12 cellular contexts compared by ENCODE assay signal in the genomic region with DNA sequence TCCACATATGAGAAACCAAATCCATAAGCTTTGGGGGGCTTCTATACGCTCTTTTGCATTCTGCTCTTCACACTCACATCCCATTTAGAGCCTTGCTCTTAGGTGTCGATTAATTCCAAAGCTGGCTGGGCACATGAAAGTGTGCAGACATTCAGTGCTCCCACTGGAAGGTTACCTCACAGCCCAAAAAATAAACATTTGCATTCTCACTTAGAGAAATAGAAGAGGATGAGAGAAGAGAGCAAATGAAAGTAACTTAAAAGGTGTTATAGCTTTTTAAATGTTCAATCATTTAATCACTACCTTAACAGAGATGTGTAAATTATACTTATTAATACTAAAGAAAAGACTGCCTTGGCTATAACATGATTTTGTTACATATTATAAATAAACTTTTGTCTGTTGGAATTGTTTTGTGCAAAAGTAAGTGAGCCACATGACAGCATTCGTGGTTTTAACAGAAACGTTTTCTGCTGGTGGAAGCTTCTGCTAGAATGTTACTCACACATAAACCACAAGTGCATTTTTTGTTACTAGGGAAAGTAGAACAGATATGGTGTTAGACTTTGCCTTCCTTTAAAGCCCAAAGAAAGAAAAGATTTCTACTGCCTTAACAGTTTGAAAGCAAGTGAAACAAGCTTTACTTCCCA.
DNase-seq lines count a peak whose midpoint lies in the region; ATAC-seq, FAIRE-seq and TF ChIP-seq lines count a peak whose summit lies in the region.
"Had no signal": no experiment of that assay in that cellular context is flagged by ENCODE, and none has a peak within 500 bp of the region (broad histone marks: within the 10 kb centered on the region; RNA-seq: fewer than 3 reads in every experiment).

No MANE protein-coding gene starts in this region.

- no peak for FAIRE-seq in urothelium cell line (lab: Jason Lieb, UNC)

- TF ChIP-seq CTCF in brain microvascular endothelial cell (IDR thresholded peaks at IDR 0.05; ENCODE audit: low read depth, low read length, missing control alignments) (no peak), vagina (IDR thresholded peaks at IDR 0.05) (no peak)

- ATAC-seq in activated CD8-positive, alpha-beta memory T cell treated with anti-CD3 and anti-CD28 coated beads, Interleukin-2, amount 10 ng/mL, durations not matched to agents 7 days and 5 days, result peak; percentile 60
- no peak for ATAC-seq in HG02571 (IDR thresholded peaks at IDR 0.05; ENCODE audit: unreplicated experiment)
- ATAC-seq: stimulated activated naive CD8-positive, alpha-beta T cell treated with anti-CD3 and anti-CD28 coated beads, Interleukin-15, amount 100 ng/mL, for 72 hours had no signal

- H3K27me3 Mint-ChIP-seq in activated CD8-positive, alpha-beta memory T cell treated with anti-CD3 and anti-CD28 coated beads, Interleukin-2, amount 10 ng/mL, durations not matched to agents 7 days and 5 days, result peaks cover 20% of the 10 kb centered on the region

- H3K9me3 Mint-ChIP-seq in activated CD8-positive, alpha-beta memory T cell treated with anti-CD3 and anti-CD28 coated beads, Interleukin-2, amount 10 ng/mL, durations not matched to agents 7 days and 5 days (ENCODE audit: low read depth), result no peaks in the 10 kb centered on the region
- H3K9me3 Mint-ChIP-seq: activated CD4-positive, alpha-beta T cell treated with anti-CD3 and anti-CD28 coated beads, Interleukin-2, amount 10 ng/mL, durations not matched to agents 7 days and 5 days had no signal

- TF ChIP-seq POLR2A in vagina (IDR thresholded peaks at IDR 0.05), result no peak

- H3K27me3 ChIP-seq in brain microvascular endothelial cell (replicated peaks) (no peaks in the 10 kb centered on the region), vagina (no peaks in the 10 kb centered on the region)

- H3K4me1 ChIP-seq in vagina, result no peaks in the 10 kb centered on the region

- peaks cover 2% of the 10 kb centered on the region for H3K36me3 Mint-ChIP-seq in activated CD8-positive, alpha-beta memory T cell treated with anti-CD3 and anti-CD28 coated beads, Interleukin-2, amount 10 ng/mL, durations not matched to agents 7 days and 5 days

- H3K36me3 ChIP-seq in brain microvascular endothelial cell (replicated peaks) (no peaks in the 10 kb centered on the region), vagina (no peaks in the 10 kb centered on the region)

- H3K9me3 ChIP-seq in vagina, result no peaks in the 10 kb centered on the region

- H3K27ac ChIP-seq in brain microvascular endothelial cell (peak overlapping the region; percentile 31), vagina (no peak overlapping the region)

- DNase-seq in activated CD8-positive, alpha-beta memory T cell treated with anti-CD3 and anti-CD28 coated beads, Interleukin-2, amount 10 ng/mL, durations not matched to agents 7 days and 5 days, result no peak
- no peak for DNase-seq in activated CD8-positive, alpha-beta memory T cell treated with anti-CD3 and anti-CD28 coated beads, Interleukin-2, amount 50 U/mL, for 48 hours
- peak; percentile 91 for DNase-seq in Jurkat, Clone E6-1 (ENCODE audit: low read depth, low spot score)
- DNase-seq in brain microvascular endothelial cell (peak; percentile 59), stromal cell of bone marrow (ENCODE audit: low read depth) (peak; percentile 50), vagina (ENCODE audit: extremely low spot score in 2 of 2) (no peak), urothelium cell line (ENCODE audit: low spot score) (no peak)
- DNase-seq: activated CD4-positive, alpha-beta T cell treated with anti-CD3 and anti-CD28 coated beads, Interleukin-2, amount 10 ng/mL, durations not matched to agents 7 days and 5 days; amniotic stem cell; glutamatergic neuron; stimulated activated naive CD8-positive, alpha-beta T cell treated with anti-CD3 and anti-CD28 coated beads, Interleukin-15, amount 100 ng/mL, for 72 hours had no signal

- no peak overlapping the region for H3K4me3 Mint-ChIP-seq in activated CD8-positive, alpha-beta memory T cell treated with anti-CD3 and anti-CD28 coated beads, Interleukin-2, amount 10 ng/mL, durations not matched to agents 7 days and 5 days
- H3K4me3 Mint-ChIP-seq: activated CD4-positive, alpha-beta T cell treated with anti-CD3 and anti-CD28 coated beads, Interleukin-2, amount 10 ng/mL, durations not matched to agents 7 days and 5 days; stimulated activated naive CD8-positive, alpha-beta T cell treated with anti-CD3 and anti-CD28 coated beads, Interleukin-15, amount 100 ng/mL, for 72 hours had no signal

- CTCF ChIA-PET in activated CD8-positive, alpha-beta memory T cell treated with anti-CD3 and anti-CD28 coated beads, Interleukin-2, amount 10 ng/mL, durations not matched to agents 7 days and 5 days (lab: Charles Lee), result no interaction called here

- peak overlapping the region; percentile 24 for H3K4me3 ChIP-seq in Jurkat, Clone E6-1 (ENCODE audit: low read length)
- no peak overlapping the region for H3K4me3 ChIP-seq in brain microvascular endothelial cell (ENCODE audit: low read depth, low read length)
- H3K4me3 ChIP-seq in vagina, result no peak overlapping the region

- H3K4me1 Mint-ChIP-seq in activated CD8-positive, alpha-beta memory T cell treated with anti-CD3 and anti-CD28 coated beads, Interleukin-2, amount 10 ng/mL, durations not matched to agents 7 days and 5 days, result peaks cover 14% of the 10 kb centered on the region
- H3K4me1 Mint-ChIP-seq: stimulated activated naive CD8-positive, alpha-beta T cell treated with anti-CD3 and anti-CD28 coated beads, Interleukin-15, amount 100 ng/mL, for 72 hours had no signal

- H3K27ac Mint-ChIP-seq in activated CD8-positive, alpha-beta memory T cell treated with anti-CD3 and anti-CD28 coated beads, Interleukin-2, amount 10 ng/mL, durations not matched to agents 7 days and 5 days, result no peak overlapping the region
- H3K27ac Mint-ChIP-seq: activated CD4-positive, alpha-beta T cell treated with anti-CD3 and anti-CD28 coated beads, Interleukin-2, amount 10 ng/mL, durations not matched to agents 7 days and 5 days; stimulated activated naive CD8-positive, alpha-beta T cell treated with anti-CD3 and anti-CD28 coated beads, Interleukin-15, amount 100 ng/mL, for 72 hours had no signal

- in situ Hi-C loops in brain microvascular endothelial cell (cut with HindIII; ENCODE audit: low pct_ligation_motif_present, low sequenced_read_pairs), result no loop called here

- intact Hi-C loops in vagina (cut with DNase I), result no loop called here

Comparison
In these comparisons a context has a peak if more than half of its experiments do, and no peak if none do; other contexts are left out.
1. DNase-seq: peak in Jurkat, Clone E6-1 (single experiment), brain microvascular endothelial cell (single experiment) and stromal cell of bone marrow (single experiment); none in activated CD8-positive, alpha-beta memory T cell treated with anti-CD3 and anti-CD28 coated beads, Interleukin-2, amount 10 ng/mL, durations not matched to agents 7 days and 5 days (single experiment), activated CD8-positive, alpha-beta memory T cell treated with anti-CD3 and anti-CD28 coated beads, Interleukin-2, amount 50 U/mL, for 48 hours (single experiment), vagina (0 of 2) and urothelium cell line (single experiment).